ENCODE assay signal across 25 cellular contexts in genomic region chr15:75811616-75812015, GRCh38.
"Had no signal": no experiment of that assay in that cellular context is flagged by ENCODE, and none has a peak within 500 bp of the region (broad histone marks: within the 10 kb centered on the region; RNA-seq: fewer than 3 reads in every experiment).

No MANE protein-coding gene starts in this region.

- H3K27ac ChIP-seq: epithelial cell of prostate, esophagus squamous epithelium, gastroesophageal sphincter, pancreas, prostate gland, upper lobe of left lung, vagina, VCaP had no signal

- H3K4me1 ChIP-seq: esophagus squamous epithelium, gastroesophageal sphincter, pancreas, prostate gland, upper lobe of left lung, vagina had no signal

- H3K4me3 ChIP-seq: esophagus squamous epithelium, gastroesophageal sphincter, pancreas, prostate gland, upper lobe of left lung, vagina had no signal

- DNase-seq: activated CD4-positive, alpha-beta memory T cell treated with anti-CD3 and anti-CD28 coated beads for 36 hours; activated CD4-positive, alpha-beta T cell treated with anti-CD3 and anti-CD28 coated beads for 4 hours; activated CD8-positive, alpha-beta memory T cell treated with anti-CD3 and anti-CD28 coated beads, Interleukin-2, amount 50 U/mL, for 48 hours; activated gamma-delta T cell treated with Interleukin-2 at 50 U/mL for 16 hours; activated naive CD4-positive, alpha-beta T cell treated with anti-CD3 and anti-CD28 coated beads, Interleukin-2, amount 50 U/mL, for 16 hours; activated T-cell treated with anti-CD3 and anti-CD28 coated beads, Interleukin-2, amount 50 U/mL, for 4 hours; amygdala; dermis blood vessel endothelial cell; effector CD8-positive, alpha-beta T cell; esophagus squamous epithelium; hippocampal formation; left colon; naive thymus-derived CD4-positive, alpha-beta T cell; nucleus accumbens; pancreas; retina; small intestine; stimulated activated CD4-positive, alpha-beta T cell treated with anti-CD3 and anti-CD28 coated beads, Interleukin-4, amount 100 ng/mL, for 24 hours; substantia nigra; upper lobe of left lung had no signal

- H3K27me3 ChIP-seq: pancreas, upper lobe of left lung, vagina had no signal

- H3K36me3 ChIP-seq: esophagus squamous epithelium, gastroesophageal sphincter, pancreas, prostate gland, upper lobe of left lung, vagina had no signal
